Comparison of ENCODE assay signal across 1 cellular context in genomic region chr5:1594336-1595106, GRCh38.
TF ChIP-seq lines count a peak whose summit lies in the region.

No MANE protein-coding gene starts in this region.

TF ChIP-seq in HepG2, 621 proteins besides CTCF, POLR2A, EP300 and RAD21 (continued from another document and continues in another):
- TF ChIP-seq, protein P1, sequence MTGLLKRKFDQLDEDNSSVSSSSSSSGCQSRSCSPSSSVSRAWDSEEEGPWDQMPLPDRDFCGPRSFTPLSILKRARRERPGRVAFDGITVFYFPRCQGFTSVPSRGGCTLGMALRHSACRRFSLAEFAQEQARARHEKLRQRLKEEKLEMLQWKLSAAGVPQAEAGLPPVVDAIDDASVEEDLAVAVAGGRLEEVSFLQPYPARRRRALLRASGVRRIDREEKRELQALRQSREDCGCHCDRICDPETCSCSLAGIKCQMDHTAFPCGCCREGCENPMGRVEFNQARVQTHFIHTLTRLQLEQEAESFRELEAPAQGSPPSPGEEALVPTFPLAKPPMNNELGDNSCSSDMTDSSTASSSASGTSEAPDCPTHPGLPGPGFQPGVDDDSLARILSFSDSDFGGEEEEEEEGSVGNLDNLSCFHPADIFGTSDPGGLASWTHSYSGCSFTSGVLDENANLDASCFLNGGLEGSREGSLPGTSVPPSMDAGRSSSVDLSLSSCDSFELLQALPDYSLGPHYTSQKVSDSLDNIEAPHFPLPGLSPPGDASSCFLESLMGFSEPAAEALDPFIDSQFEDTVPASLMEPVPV (CRISPR knock-in tag; IDR thresholded peaks at IDR 0.05), result no peak
- no peak for TF ChIP-seq ZBTB49 (CRISPR knock-in tag; IDR thresholded peaks at IDR 0.05; ENCODE audit: borderline replicate concordance)
- no peak for TF ChIP-seq FUBP1 (CRISPR knock-in tag; IDR thresholded peaks at IDR 0.05; ENCODE audit: borderline replicate concordance)
- peak; percentile 42; the same call in 1 of the 2 replicates for TF ChIP-seq ZBED4 (CRISPR knock-in tag; IDR thresholded peaks at IDR 0.05; ENCODE audit: borderline replicate concordance)
- TF ChIP-seq SOX13 (IDR thresholded peaks at IDR 0.05), result no peak
- 0 out of 4 replicates have a peak, but pooled peaks of 1 of the 2 experiments have one; percentile 30 for TF ChIP-seq SOX13 (CRISPR knock-in tag; conservative IDR thresholded peaks at IDR 0.05 in 1 of 2, IDR thresholded peaks at IDR 0.05 in 1 of 2)
- no peak for TF ChIP-seq ZFAT (CRISPR knock-in tag; conservative IDR thresholded peaks at IDR 0.05)
- TF ChIP-seq, protein P2, sequence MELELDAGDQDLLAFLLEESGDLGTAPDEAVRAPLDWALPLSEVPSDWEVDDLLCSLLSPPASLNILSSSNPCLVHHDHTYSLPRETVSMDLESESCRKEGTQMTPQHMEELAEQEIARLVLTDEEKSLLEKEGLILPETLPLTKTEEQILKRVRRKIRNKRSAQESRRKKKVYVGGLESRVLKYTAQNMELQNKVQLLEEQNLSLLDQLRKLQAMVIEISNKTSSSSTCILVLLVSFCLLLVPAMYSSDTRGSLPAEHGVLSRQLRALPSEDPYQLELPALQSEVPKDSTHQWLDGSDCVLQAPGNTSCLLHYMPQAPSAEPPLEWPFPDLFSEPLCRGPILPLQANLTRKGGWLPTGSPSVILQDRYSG (CRISPR knock-in tag; IDR thresholded peaks at IDR 0.05), result no peak
- TF ChIP-seq ZNF382 (CRISPR knock-in tag; IDR thresholded peaks at IDR 0.05; ENCODE audit: borderline replicate concordance), result no peak
- peak; percentile 26; the same call in 1 of the 2 replicates for TF ChIP-seq ZSCAN25 (CRISPR knock-in tag; IDR thresholded peaks at IDR 0.05)
- no peak for TF ChIP-seq ZNF597 (CRISPR knock-in tag; IDR thresholded peaks at IDR 0.05)
- TF ChIP-seq TEAD3 (CRISPR knock-in tag; optimal IDR thresholded peaks at IDR 0.05; ENCODE audit: borderline replicate concordance), result peak; percentile 69
- TF ChIP-seq EEA1 (CRISPR knock-in tag; IDR thresholded peaks at IDR 0.05; ENCODE audit: borderline replicate concordance), result no peak
- no peak for TF ChIP-seq ZNF503 (CRISPR knock-in tag; IDR thresholded peaks at IDR 0.05)
- no peak for TF ChIP-seq CEBPB (IDR thresholded peaks at IDR 0.05; ENCODE audit: borderline replicate concordance, low read depth, low read length)
- TF ChIP-seq, protein P3, sequence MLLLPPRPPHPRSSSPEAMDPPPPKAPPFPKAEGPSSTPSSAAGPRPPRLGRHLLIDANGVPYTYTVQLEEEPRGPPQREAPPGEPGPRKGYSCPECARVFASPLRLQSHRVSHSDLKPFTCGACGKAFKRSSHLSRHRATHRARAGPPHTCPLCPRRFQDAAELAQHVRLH (CRISPR knock-in tag; IDR thresholded peaks at IDR 0.05; ENCODE audit: borderline replicate concordance, low read depth), result no peak
- TF ChIP-seq NFIC (IDR thresholded peaks at IDR 0.05; ENCODE audit: low read length), result no peak
- TF ChIP-seq KLF13 (CRISPR knock-in tag; IDR thresholded peaks at IDR 0.05), result no peak
- TF ChIP-seq SMYD3 (CRISPR knock-in tag; IDR thresholded peaks at IDR 0.05), result no peak
- TF ChIP-seq NFYB (CRISPR knock-in tag; IDR thresholded peaks at IDR 0.05), result no peak
- peak in 1 of 2 experiments; percentile 93; a peak in 2 of 4 replicates for TF ChIP-seq KLF16 (CRISPR knock-in tag; IDR thresholded peaks at IDR 0.05)
- TF ChIP-seq ZNF552 (CRISPR knock-in tag; IDR thresholded peaks at IDR 0.05; ENCODE audit: borderline replicate concordance), result no peak
- 0 out of 2 replicates have a peak, but pooled peaks have one; percentile 48 for TF ChIP-seq ZNF143 (CRISPR knock-in tag; IDR thresholded peaks at IDR 0.05)
- TF ChIP-seq YEATS4 (CRISPR knock-in tag; IDR thresholded peaks at IDR 0.05; ENCODE audit: borderline replicate concordance), result peak; percentile 67; the same call in 1 of the 2 replicates
- TF ChIP-seq, protein P4, sequence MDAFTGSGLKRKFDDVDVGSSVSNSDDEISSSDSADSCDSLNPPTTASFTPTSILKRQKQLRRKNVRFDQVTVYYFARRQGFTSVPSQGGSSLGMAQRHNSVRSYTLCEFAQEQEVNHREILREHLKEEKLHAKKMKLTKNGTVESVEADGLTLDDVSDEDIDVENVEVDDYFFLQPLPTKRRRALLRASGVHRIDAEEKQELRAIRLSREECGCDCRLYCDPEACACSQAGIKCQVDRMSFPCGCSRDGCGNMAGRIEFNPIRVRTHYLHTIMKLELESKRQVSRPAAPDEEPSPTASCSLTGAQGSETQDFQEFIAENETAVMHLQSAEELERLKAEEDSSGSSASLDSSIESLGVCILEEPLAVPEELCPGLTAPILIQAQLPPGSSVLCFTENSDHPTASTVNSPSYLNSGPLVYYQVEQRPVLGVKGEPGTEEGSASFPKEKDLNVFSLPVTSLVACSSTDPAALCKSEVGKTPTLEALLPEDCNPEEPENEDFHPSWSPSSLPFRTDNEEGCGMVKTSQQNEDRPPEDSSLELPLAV (CRISPR knock-in tag; conservative IDR thresholded peaks at IDR 0.05; ENCODE audit: low read depth), result no peak
- peak; percentile 69; the same call in 1 of the 2 replicates for TF ChIP-seq MYC (CRISPR knock-in tag; IDR thresholded peaks at IDR 0.05; ENCODE audit: borderline replicate concordance)
- no peak for TF ChIP-seq PRPF4 (IDR thresholded peaks at IDR 0.05; ENCODE audit: low read depth, low read length, poor library complexity, severe bottlenecking)
- TF ChIP-seq SMAD9 (CRISPR knock-in tag; IDR thresholded peaks at IDR 0.05), result no peak
- TF ChIP-seq WIZ (CRISPR knock-in tag; IDR thresholded peaks at IDR 0.05), result no peak
- peak; percentile 47; the same call in 1 of the 2 replicates for TF ChIP-seq FOSL2 (CRISPR knock-in tag; IDR thresholded peaks at IDR 0.05)
- TF ChIP-seq AGO1 (IDR thresholded peaks at IDR 0.05; ENCODE audit: low read depth, low read length, poor library complexity, severe bottlenecking), result no peak
- TF ChIP-seq NCOA1 (CRISPR knock-in tag; IDR thresholded peaks at IDR 0.05), result no peak
- TF ChIP-seq, protein P5, sequence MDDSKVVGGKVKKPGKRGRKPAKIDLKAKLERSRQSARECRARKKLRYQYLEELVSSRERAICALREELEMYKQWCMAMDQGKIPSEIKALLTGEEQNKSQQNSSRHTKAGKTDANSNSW (CRISPR knock-in tag; IDR thresholded peaks at IDR 0.05; ENCODE audit: borderline replicate concordance), result no peak
- no peak for TF ChIP-seq GZF1 (CRISPR knock-in tag; IDR thresholded peaks at IDR 0.05)
- no peak for TF ChIP-seq CREM (IDR thresholded peaks at IDR 0.05)
- no peak for TF ChIP-seq CREM (CRISPR knock-in tag; IDR thresholded peaks at IDR 0.05)
- TF ChIP-seq ZNF746 (CRISPR knock-in tag; IDR thresholded peaks at IDR 0.05), result no peak
- TF ChIP-seq EED (CRISPR knock-in tag; IDR thresholded peaks at IDR 0.05), result no peak
- TF ChIP-seq, protein P6, sequence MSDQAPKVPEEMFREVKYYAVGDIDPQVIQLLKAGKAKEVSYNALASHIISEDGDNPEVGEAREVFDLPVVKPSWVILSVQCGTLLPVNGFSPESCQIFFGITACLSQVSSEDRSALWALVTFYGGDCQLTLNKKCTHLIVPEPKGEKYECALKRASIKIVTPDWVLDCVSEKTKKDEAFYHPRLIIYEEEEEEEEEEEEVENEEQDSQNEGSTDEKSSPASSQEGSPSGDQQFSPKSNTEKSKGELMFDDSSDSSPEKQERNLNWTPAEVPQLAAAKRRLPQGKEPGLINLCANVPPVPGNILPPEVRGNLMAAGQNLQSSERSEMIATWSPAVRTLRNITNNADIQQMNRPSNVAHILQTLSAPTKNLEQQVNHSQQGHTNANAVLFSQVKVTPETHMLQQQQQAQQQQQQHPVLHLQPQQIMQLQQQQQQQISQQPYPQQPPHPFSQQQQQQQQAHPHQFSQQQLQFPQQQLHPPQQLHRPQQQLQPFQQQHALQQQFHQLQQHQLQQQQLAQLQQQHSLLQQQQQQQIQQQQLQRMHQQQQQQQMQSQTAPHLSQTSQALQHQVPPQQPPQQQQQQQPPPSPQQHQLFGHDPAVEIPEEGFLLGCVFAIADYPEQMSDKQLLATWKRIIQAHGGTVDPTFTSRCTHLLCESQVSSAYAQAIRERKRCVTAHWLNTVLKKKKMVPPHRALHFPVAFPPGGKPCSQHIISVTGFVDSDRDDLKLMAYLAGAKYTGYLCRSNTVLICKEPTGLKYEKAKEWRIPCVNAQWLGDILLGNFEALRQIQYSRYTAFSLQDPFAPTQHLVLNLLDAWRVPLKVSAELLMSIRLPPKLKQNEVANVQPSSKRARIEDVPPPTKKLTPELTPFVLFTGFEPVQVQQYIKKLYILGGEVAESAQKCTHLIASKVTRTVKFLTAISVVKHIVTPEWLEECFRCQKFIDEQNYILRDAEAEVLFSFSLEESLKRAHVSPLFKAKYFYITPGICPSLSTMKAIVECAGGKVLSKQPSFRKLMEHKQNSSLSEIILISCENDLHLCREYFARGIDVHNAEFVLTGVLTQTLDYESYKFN (CRISPR knock-in tag; conservative IDR thresholded peaks at IDR 0.05), result peak; percentile 54; the same call in 1 of the 2 replicates
- 0 out of 2 replicates have a peak, but pooled peaks have one; percentile 45 for TF ChIP-seq MIXL1 (CRISPR knock-in tag; IDR thresholded peaks at IDR 0.05)
- no peak for TF ChIP-seq ZNF816 (CRISPR knock-in tag; IDR thresholded peaks at IDR 0.05; ENCODE audit: borderline replicate concordance)
- TF ChIP-seq AKAP8 (CRISPR knock-in tag; IDR thresholded peaks at IDR 0.05), result peak; percentile 84
- TF ChIP-seq ZBTB38 (CRISPR knock-in tag; IDR thresholded peaks at IDR 0.05), result peak; percentile 81; the same call in 1 of the 2 replicates
- TF ChIP-seq ZNF260 (CRISPR knock-in tag; IDR thresholded peaks at IDR 0.05; ENCODE audit: borderline replicate concordance, low read depth), result no peak
